Comparison of ENCODE assay signal across 18 cellular contexts in genomic region chr7:157627033-157627432, GRCh38.
DNase-seq lines count a peak whose midpoint lies in the region; ATAC-seq lines count a peak whose summit lies in the region.
"Had no signal": no experiment of that assay in that cellular context is flagged by ENCODE, and none has a peak within 500 bp of the region (broad histone marks: within the 10 kb centered on the region; RNA-seq: fewer than 3 reads in every experiment).

No MANE protein-coding gene starts in this region.

- ATAC-seq in activated CD4-positive, CD25-positive, alpha-beta regulatory T cell treated with anti-CD3 and anti-CD28 coated beads, Interleukin-2, amount 50 U/mL, for 24 hours: no peak
- ATAC-seq in activated naive CD8-positive, alpha-beta T cell treated with anti-CD3 and anti-CD28 coated beads, Interleukin-2, amount 50 U/mL, for 24 hours: no peak
- ATAC-seq in T-helper 17 cell (no peak), HG02973 (IDR thresholded peaks at IDR 0.05; ENCODE audit: unreplicated experiment) (no peak)
- ATAC-seq: HCT116 had no signal

- H3K27ac Mint-ChIP-seq in activated naive CD8-positive, alpha-beta T cell: peak overlapping the region; percentile 30
- no peak overlapping the region for H3K27ac Mint-ChIP-seq in activated naive CD8-positive, alpha-beta T cell treated with anti-CD3 and anti-CD28 coated beads, Interleukin-2, amount 50 U/mL, for 24 hours
- H3K27ac Mint-ChIP-seq in T-helper 17 cell: peak overlapping the region; percentile 91
- H3K27ac Mint-ChIP-seq: CD14-positive monocyte had no signal

- H3K27me3 Mint-ChIP-seq in activated naive CD8-positive, alpha-beta T cell: peaks cover 2% of the 10 kb centered on the region
- peaks cover 11% of the 10 kb centered on the region for H3K27me3 Mint-ChIP-seq in activated naive CD8-positive, alpha-beta T cell treated with anti-CD3 and anti-CD28 coated beads, Interleukin-2, amount 50 U/mL, for 24 hours
- peaks cover 7% of the 10 kb centered on the region for H3K27me3 Mint-ChIP-seq in T-helper 17 cell

- intact Hi-C loops in posterior vena cava (cut with DNase I): no loop called here

- H3K9me3 ChIP-seq in T-helper 17 cell (ENCODE audit: control insufficient read depth, low read length, poor library complexity, severe bottlenecking): no peaks in the 10 kb centered on the region

- peaks cover 66% of the 10 kb centered on the region for H3K4me1 Mint-ChIP-seq in activated naive CD8-positive, alpha-beta T cell (ENCODE audit: low read depth)
- peaks cover 52% of the 10 kb centered on the region for H3K4me1 Mint-ChIP-seq in activated naive CD8-positive, alpha-beta T cell treated with anti-CD3 and anti-CD28 coated beads, Interleukin-2, amount 50 U/mL, for 24 hours
- peaks cover 32% of the 10 kb centered on the region for H3K4me1 Mint-ChIP-seq in T-helper 17 cell
- H3K4me1 Mint-ChIP-seq: CD14-positive monocyte had no signal

- peak overlapping the region; percentile 63 for H3K4me3 Mint-ChIP-seq in activated naive CD8-positive, alpha-beta T cell
- no peak overlapping the region for H3K4me3 Mint-ChIP-seq in activated naive CD8-positive, alpha-beta T cell treated with anti-CD3 and anti-CD28 coated beads, Interleukin-2, amount 50 U/mL, for 24 hours
- peak overlapping the region; percentile 81 for H3K4me3 Mint-ChIP-seq in T-helper 17 cell
- H3K4me3 Mint-ChIP-seq: CD14-positive monocyte had no signal

- DNase-seq in activated CD4-positive, CD25-positive, alpha-beta regulatory T cell treated with anti-CD3 and anti-CD28 coated beads, Interleukin-2, amount 50 U/mL, for 72 hours: peak; percentile 29
- DNase-seq in activated naive CD8-positive, alpha-beta T cell treated with anti-CD3 and anti-CD28 coated beads, Interleukin-2, amount 50 U/mL, for 24 hours: no peak
- no peak for DNase-seq in T-helper 17 cell
- DNase-seq in posterior vena cava (ENCODE audit: low spot score): peak; percentile 50
- DNase-seq in Ammon's horn (ENCODE audit: low spot score): no peak
- DNase-seq: DMS79 treated with DMSO at 0.1 percent for 48 hours, GDM1, GM23248, IMR-90, Kasumi-1, NCI-H2029, NCI-H510A, NCI-H82 had no signal

- H3K9me3 Mint-ChIP-seq in activated naive CD8-positive, alpha-beta T cell (ENCODE audit: low read depth): no peaks in the 10 kb centered on the region
- peaks cover 6% of the 10 kb centered on the region for H3K9me3 Mint-ChIP-seq in activated naive CD8-positive, alpha-beta T cell treated with anti-CD3 and anti-CD28 coated beads, Interleukin-2, amount 50 U/mL, for 24 hours

- H3K36me3 Mint-ChIP-seq in activated naive CD8-positive, alpha-beta T cell: no peaks in the 10 kb centered on the region
- no peaks in the 10 kb centered on the region for H3K36me3 Mint-ChIP-seq in activated naive CD8-positive, alpha-beta T cell treated with anti-CD3 and anti-CD28 coated beads, Interleukin-2, amount 50 U/mL, for 24 hours (ENCODE audit: low read depth)
- H3K36me3 Mint-ChIP-seq in T-helper 17 cell (ENCODE audit: low read depth): no peaks in the 10 kb centered on the region
- H3K36me3 Mint-ChIP-seq: CD14-positive monocyte had no signal

Comparison
In these comparisons a context has a peak if more than half of its experiments do, and no peak if none do; other contexts are left out.
1. DNase-seq: peak in activated CD4-positive, CD25-positive, alpha-beta regulatory T cell treated with anti-CD3 and anti-CD28 coated beads, Interleukin-2, amount 50 U/mL, for 72 hours (single experiment) and posterior vena cava (single experiment); none in activated naive CD8-positive, alpha-beta T cell treated with anti-CD3 and anti-CD28 coated beads, Interleukin-2, amount 50 U/mL, for 24 hours (single experiment), T-helper 17 cell (0 of 3) and Ammon's horn (single experiment).